1 cellular context compared by ENCODE assay signal in genomic region chr1:205502111-205502810, GRCh38.
TF ChIP-seq lines count a peak whose summit lies in the region.

No MANE protein-coding gene starts in this region.

TF ChIP-seq in HepG2, 621 proteins besides CTCF, POLR2A, EP300 and RAD21:
- TF ChIP-seq ZKSCAN5 (CRISPR knock-in tag; IDR thresholded peaks at IDR 0.05) (no peak), ZNF3 (CRISPR knock-in tag; IDR thresholded peaks at IDR 0.05) (0 out of 2 replicates have a peak, but pooled peaks have one; percentile 54), ZFX (CRISPR knock-in tag; IDR thresholded peaks at IDR 0.05; ENCODE audit: low read depth) (0 out of 2 replicates have a peak, but pooled peaks have one; percentile 15)
